In genomic region chr6:36506617-36507016, GRCh38 we compare ENCODE assay signal across 22 cellular contexts. TPM values are rescaled to one million over a fixed set of nuclear protein-coding genes. Genes with fewer than 3 reads are reported as not detected.
DNase-seq lines count a peak whose midpoint lies in the region; ATAC-seq, FAIRE-seq and TF ChIP-seq lines count a peak whose summit lies in the region.
"Had no signal": no experiment of that assay in that cellular context is flagged by ENCODE, and none has a peak within 500 bp of the region (broad histone marks: within the 10 kb centered on the region; RNA-seq: fewer than 3 reads in every experiment).

No MANE protein-coding gene starts in this region.

- dilution Hi-C loops in keratinocyte (cut with MboI; ENCODE audit: extremely low pct_ligation_motif_present, low sequenced_read_pairs) = no loop called here

- no peaks in the 10 kb centered on the region for H4K20me1 ChIP-seq in keratinocyte (ENCODE audit: control insufficient read depth, extremely low read depth, insufficient read depth, low read length)

- H3K36me3 Mint-ChIP-seq in activated naive CD4-positive, alpha-beta T cell treated with anti-CD3 and anti-CD28 coated beads, Interleukin-2, amount 50 U/mL, for 24 hours = peaks cover 13% of the 10 kb centered on the region
- peaks cover 3% of the 10 kb centered on the region for H3K36me3 Mint-ChIP-seq in T-helper 17 cell (ENCODE audit: low read depth)

- peak; percentile 36 for FAIRE-seq in keratinocyte (lab: Jason Lieb, UNC)
- no peak for FAIRE-seq in frontal cortex (lab: Jason Lieb, UNC)

- no peak overlapping the region for H3K27ac ChIP-seq in keratinocyte (ENCODE audit: control insufficient read depth, insufficient read depth, low read length)
- peak overlapping the region in 3 of 4 donors; percentile 37 to 84 (median 63) for H3K27ac ChIP-seq in tibial nerve
- H3K27ac ChIP-seq: psoas muscle, SJSA1 had no signal

- TF ChIP-seq CTCF in keratinocyte (optimal IDR thresholded peaks at IDR 0.05 in 1 of 3, IDR thresholded peaks at IDR 0.05 in 1 of 3, conservative IDR thresholded peaks at IDR 0.05 in 1 of 3; ENCODE audit: extremely low read depth in 1 of 3, insufficient read depth in 2 of 3, low read length in 3 of 3) (no peak), tibial nerve (IDR thresholded peaks at IDR 0.05) (no peak)

- H3K9ac ChIP-seq in keratinocyte (ENCODE audit: control insufficient read depth, extremely low read depth, insufficient read depth, low read length) = no peak overlapping the region

- H3K4me1 Mint-ChIP-seq in activated naive CD4-positive, alpha-beta T cell treated with anti-CD3 and anti-CD28 coated beads, Interleukin-2, amount 50 U/mL, for 24 hours = peaks cover 43% of the 10 kb centered on the region
- H3K4me1 Mint-ChIP-seq in T-helper 17 cell = peaks cover 36% of the 10 kb centered on the region
- H3K4me1 Mint-ChIP-seq: neural crest cell, WTC11 had no signal

- no peak for TF ChIP-seq EP300 in tibial nerve (IDR thresholded peaks at IDR 0.05)

- no peaks in the 10 kb centered on the region for H3K9me1 ChIP-seq in keratinocyte (ENCODE audit: control insufficient read depth, extremely low read depth, insufficient read depth, low read length)

- no peak overlapping the region for H2AFZ ChIP-seq in keratinocyte (ENCODE audit: control insufficient read depth, low read length)

- H3K36me3 ChIP-seq in keratinocyte (ENCODE audit: control insufficient read depth in 2 of 2, extremely low read depth in 1 of 2, insufficient read depth in 2 of 2, low read length in 2 of 2) (peaks cover 10 to 18% of the 10 kb centered on the region in 2 experiments), tibial nerve (peaks cover 0 to 55% (median 0%) of the 10 kb centered on the region in 3 donors)

- 74 to 80% methylated on average over 2 of the region's 2 CpGs for WGBS in tibial nerve, 2 donors

- peak overlapping the region; percentile 85 for H3K27ac Mint-ChIP-seq in activated naive CD4-positive, alpha-beta T cell treated with anti-CD3 and anti-CD28 coated beads, Interleukin-2, amount 50 U/mL, for 24 hours
- peak overlapping the region; percentile 90 for H3K27ac Mint-ChIP-seq in T-helper 17 cell
- H3K27ac Mint-ChIP-seq: activated CD8-positive, alpha-beta memory T cell treated with anti-CD3 and anti-CD28 coated beads, Interleukin-2, amount 10 ng/mL, durations not matched to agents 7 days and 5 days; WTC11 had no signal

- H3K4me3 ChIP-seq in keratinocyte (ENCODE audit: control insufficient read depth in 2 of 3, extremely low read depth in 1 of 3, insufficient read depth in 2 of 3, low read depth in 1 of 3, low read length in 3 of 3) (no peak overlapping the region), tibial nerve (no peak overlapping the region)
- H3K4me3 ChIP-seq: psoas muscle, SJSA1, skin epidermis had no signal

- no peaks in the 10 kb centered on the region for H3K27me3 Mint-ChIP-seq in activated naive CD4-positive, alpha-beta T cell treated with anti-CD3 and anti-CD28 coated beads, Interleukin-2, amount 50 U/mL, for 24 hours
- H3K27me3 Mint-ChIP-seq in T-helper 17 cell = no peaks in the 10 kb centered on the region
- H3K27me3 Mint-ChIP-seq: activated CD8-positive, alpha-beta memory T cell treated with anti-CD3 and anti-CD28 coated beads, Interleukin-2, amount 10 ng/mL, durations not matched to agents 7 days and 5 days had no signal

- H3K9me3 ChIP-seq in T-helper 17 cell (ENCODE audit: control insufficient read depth, low read length, poor library complexity, severe bottlenecking) (no peaks in the 10 kb centered on the region), keratinocyte (ENCODE audit: control insufficient read depth, low read depth, low read length) (no peaks in the 10 kb centered on the region), tibial nerve (no peaks in the 10 kb centered on the region)
- H3K9me3 ChIP-seq: psoas muscle, SJSA1 had no signal

- H3K4me3 Mint-ChIP-seq in activated naive CD4-positive, alpha-beta T cell treated with anti-CD3 and anti-CD28 coated beads, Interleukin-2, amount 50 U/mL, for 24 hours = peak overlapping the region; percentile 43
- H3K4me3 Mint-ChIP-seq in T-helper 17 cell = peak overlapping the region; percentile 74
- H3K4me3 Mint-ChIP-seq: activated CD8-positive, alpha-beta memory T cell treated with anti-CD3 and anti-CD28 coated beads, Interleukin-2, amount 10 ng/mL, durations not matched to agents 7 days and 5 days; neural crest cell; WTC11 had no signal

- no peaks in the 10 kb centered on the region for H3K9me3 Mint-ChIP-seq in activated naive CD4-positive, alpha-beta T cell treated with anti-CD3 and anti-CD28 coated beads, Interleukin-2, amount 50 U/mL, for 24 hours
- H3K9me3 Mint-ChIP-seq: neural crest cell had no signal

- H3K79me2 ChIP-seq in keratinocyte (ENCODE audit: control insufficient read depth, insufficient read depth, low read length) = no peaks in the 10 kb centered on the region

- H3K27me3 ChIP-seq in keratinocyte (ENCODE audit: control insufficient read depth, extremely low read depth, insufficient read depth, low read length) (no peaks in the 10 kb centered on the region), tibial nerve (no peaks in the 10 kb centered on the region)
- H3K27me3 ChIP-seq: SJSA1 had no signal

- H3K4me1 ChIP-seq in keratinocyte (ENCODE audit: control insufficient read depth, extremely low read depth, insufficient read depth, low read length) (no peaks in the 10 kb centered on the region), tibial nerve (peaks cover 0 to 23% (median 0%) of the 10 kb centered on the region in 4 donors)
- H3K4me1 ChIP-seq: psoas muscle, SJSA1 had no signal

- TF ChIP-seq POLR2A in tibial nerve (IDR thresholded peaks at IDR 0.05) = no peak

- no peak overlapping the region for H3K4me2 ChIP-seq in keratinocyte (ENCODE audit: control insufficient read depth, extremely low read depth, insufficient read depth, low read depth, low read length)

- peak; percentile 66 for ATAC-seq in T-helper 17 cell
- ATAC-seq in GM21528 (IDR thresholded peaks at IDR 0.05; ENCODE audit: low FRiP score, unreplicated experiment) = no peak
- ATAC-seq: activated CD8-positive, alpha-beta memory T cell treated with anti-CD3 and anti-CD28 coated beads, Interleukin-2, amount 10 ng/mL, durations not matched to agents 7 days and 5 days; psoas muscle; WTC11 had no signal

- DNase-seq in activated naive CD4-positive, alpha-beta T cell treated with Interleukin-2 at 50 U/mL for 16 hours = no peak
- DNase-seq in T-helper 17 cell (no peak), keratinocyte (ENCODE audit: low read depth, low spot score) (no peak), tibial nerve (ENCODE audit: low spot score in 2 of 2) (no peak), frontal cortex (ENCODE audit: low spot score in 2 of 2) (no peak)
- no peak for DNase-seq in stimulated activated CD4-positive, alpha-beta T cell treated with anti-CD3 and anti-CD28 coated beads, Interleukin-2, amount 100 ng/mL, for 48 hours
- DNase-seq: activated CD8-positive, alpha-beta memory T cell treated with anti-CD3 and anti-CD28 coated beads, Interleukin-2, amount 10 ng/mL, durations not matched to agents 7 days and 5 days; activated gamma-delta T cell treated with Interleukin-2 at 50 U/mL for 16 hours; DMS79; H7; islet precursor cell; mesendoderm; NCI-H146; NCI-H82; psoas muscle; stimulated activated CD4-positive, alpha-beta T cell treated with anti-CD3 and anti-CD28 coated beads, Interleukin-4, amount 100 ng/mL, for 24 hours had no signal

RNA-seq across cellular contexts. Expression of gene STK38, which starts 40.7 kb away (rescaled TPM):
- total RNA-seq in T-helper 17 cell (10 to 100 TPM; 85.0 to 85.5 TPM), tibial nerve (10 to 100 TPM; 38.1 to 61.7 (median 49.1) TPM), frontal cortex (9.8 TPM)
- 16.1 to 28.4 TPM (median 24.4 TPM) in 3 replicates for polyA plus RNA-seq in keratinocyte
- 28.7 TPM for polyA plus RNA-seq in keratinocyte (2011; ENCODE audit: low read depth)
- polyA plus RNA-seq in keratinocyte (2011; cell fraction: cytosol; rRNA removed) = 19.3 and 33.2 TPM in 2 replicates
- polyA plus RNA-seq in keratinocyte (2011; cell fraction: nucleus; rRNA removed) = 44.1 and 53.0 TPM in 2 replicates
- polyA plus RNA-seq in keratinocyte (2012; ENCODE audit: low replicate concordance) = 25.6 and 26.2 TPM in 2 replicates
- 11.6 to 19.2 TPM (median 13.8 TPM) in 3 replicates for polyA minus RNA-seq in keratinocyte
- polyA minus RNA-seq in keratinocyte (2011; cell fraction: cytosol; rRNA and poly(A)+ RNA removed) = 9.2 TPM
- polyA minus RNA-seq in keratinocyte (2011; cell fraction: nucleus; rRNA and poly(A)+ RNA removed) = 12.9 and 26.6 TPM in 2 replicates
